ENCODE assay signal across 16 cellular contexts in genomic region chr3:58093573-58094195, GRCh38.
DNase-seq lines count a peak whose midpoint lies in the region; ATAC-seq and TF ChIP-seq lines count a peak whose summit lies in the region.
"Had no signal": no experiment of that assay in that cellular context is flagged by ENCODE, and none has a peak within 500 bp of the region (broad histone marks: within the 10 kb centered on the region; RNA-seq: fewer than 3 reads in every experiment).

No MANE protein-coding gene starts in this region.

- peak; percentile 91 for DNase-seq in HCEC 1CT
- peak; percentile 6 for DNase-seq in RKO (ENCODE audit: low spot score)
- peak; percentile 26 for DNase-seq in epithelial cell of proximal tubule (ENCODE audit: low read depth)
- peak; percentile 32 for DNase-seq in retinal pigment epithelial cell (ENCODE audit: low read depth)
- DNase-seq in lower leg skin (ENCODE audit: low spot score in 2 of 2): no peak
- no peak for DNase-seq in iPS-NIHi7 (ENCODE audit: extremely low spot score)
- DNase-seq: activated CD4-positive, alpha-beta memory T cell treated with anti-CD3 and anti-CD28 coated beads, Interleukin-2, amount 10 ng/mL, durations not matched to agents 7 days and 5 days; activated naive CD4-positive, alpha-beta T cell treated with anti-CD3 and anti-CD28 coated beads, Interleukin-2, amount 10 ng/mL, durations not matched to agents 7 days and 5 days; CD8-positive, alpha-beta T cell; cortex of kidney; NCI-H1436 treated with DMSO at 0.1 percent for 48 hours; NCI-H774; stimulated activated CD4-positive, alpha-beta T cell treated with anti-CD3 and anti-CD28 coated beads, Interleukin-4, amount 100 ng/mL, for 4 hours; stimulated activated naive CD8-positive, alpha-beta T cell treated with anti-CD3 and anti-CD28 coated beads, Interleukin-15, amount 100 ng/mL, for 72 hours had no signal

- ATAC-seq in GM19397 (IDR thresholded peaks at IDR 0.05; ENCODE audit: unreplicated experiment) (no peak), HG03095 (IDR thresholded peaks at IDR 0.05; ENCODE audit: unreplicated experiment) (no peak)
- ATAC-seq: CD8-positive, alpha-beta T cell; stimulated activated naive CD8-positive, alpha-beta T cell treated with anti-CD3 and anti-CD28 coated beads, Interleukin-15, amount 100 ng/mL, for 72 hours had no signal

- TF ChIP-seq POLR2A in lower leg skin (IDR thresholded peaks at IDR 0.05): no peak

- WGBS in lower leg skin, 2 donors: 81% methylated on average over 8 of the region's 8 CpGs

- H3K4me3 ChIP-seq in epithelial cell of proximal tubule (ENCODE audit: low read depth, low read length) (no peak overlapping the region), retinal pigment epithelial cell (ENCODE audit: low read length) (no peak overlapping the region), lower leg skin (ENCODE audit: low read depth, poor library complexity, severe bottlenecking) (no peak overlapping the region)

- intact Hi-C loops in lower leg skin (cut with DNase I; ENCODE audit: low total_unique reads): no loop called here

- TF ChIP-seq CTCF in epithelial cell of proximal tubule (conservative IDR thresholded peaks at IDR 0.05; ENCODE audit: low read depth, low read length) (no peak), retinal pigment epithelial cell (conservative IDR thresholded peaks at IDR 0.05; ENCODE audit: low read depth, low read length) (no peak), lower leg skin (IDR thresholded peaks at IDR 0.05) (no peak)

Comparison
In these comparisons a context has a peak if more than half of its experiments do, and no peak if none do; other contexts are left out.
1. DNase-seq: peak in HCEC 1CT (single experiment), RKO (single experiment), epithelial cell of proximal tubule (single experiment) and retinal pigment epithelial cell (single experiment); none in lower leg skin (0 of 2) and iPS-NIHi7 (single experiment).